2 cellular contexts compared by ENCODE assay signal in the genomic region with DNA sequence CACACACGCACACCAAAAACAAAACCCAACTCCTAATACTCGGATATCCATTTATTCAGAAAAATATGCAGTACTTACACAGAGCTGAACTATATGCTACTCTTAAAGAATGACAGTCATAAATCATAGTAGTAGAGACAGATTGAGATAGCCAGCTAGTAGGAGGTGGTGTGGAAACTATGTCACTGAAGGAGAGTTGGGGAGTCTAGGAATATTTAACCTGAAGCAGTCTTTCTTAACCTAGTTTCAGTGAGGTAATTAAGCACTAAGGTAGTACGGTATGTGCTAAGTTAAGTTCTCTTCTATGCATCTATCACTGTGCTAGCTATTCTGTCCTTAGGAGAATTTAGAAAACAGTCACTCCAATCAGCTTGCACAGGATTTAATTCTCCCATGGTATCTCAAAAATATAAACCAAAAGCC.
TF ChIP-seq lines count a peak whose summit lies in the region.

No MANE protein-coding gene starts in this region.

TF ChIP-seq in SK-N-SH treated with all-trans-retinoic acid at 6 μM for 48 hours, 23 proteins besides CTCF, POLR2A, EP300 and RAD21:
- TF ChIP-seq, protein P1, sequence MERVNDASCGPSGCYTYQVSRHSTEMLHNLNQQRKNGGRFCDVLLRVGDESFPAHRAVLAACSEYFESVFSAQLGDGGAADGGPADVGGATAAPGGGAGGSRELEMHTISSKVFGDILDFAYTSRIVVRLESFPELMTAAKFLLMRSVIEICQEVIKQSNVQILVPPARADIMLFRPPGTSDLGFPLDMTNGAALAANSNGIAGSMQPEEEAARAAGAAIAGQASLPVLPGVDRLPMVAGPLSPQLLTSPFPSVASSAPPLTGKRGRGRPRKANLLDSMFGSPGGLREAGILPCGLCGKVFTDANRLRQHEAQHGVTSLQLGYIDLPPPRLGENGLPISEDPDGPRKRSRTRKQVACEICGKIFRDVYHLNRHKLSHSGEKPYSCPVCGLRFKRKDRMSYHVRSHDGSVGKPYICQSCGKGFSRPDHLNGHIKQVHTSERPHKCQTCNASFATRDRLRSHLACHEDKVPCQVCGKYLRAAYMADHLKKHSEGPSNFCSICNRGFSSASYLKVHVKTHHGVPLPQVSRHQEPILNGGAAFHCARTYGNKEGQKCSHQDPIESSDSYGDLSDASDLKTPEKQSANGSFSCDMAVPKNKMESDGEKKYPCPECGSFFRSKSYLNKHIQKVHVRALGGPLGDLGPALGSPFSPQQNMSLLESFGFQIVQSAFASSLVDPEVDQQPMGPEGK (CRISPR knock-in tag; IDR thresholded peaks at IDR 0.05; ENCODE audit: borderline replicate concordance), result no peak
- no peak for TF ChIP-seq ARNTL (CRISPR knock-in tag; IDR thresholded peaks at IDR 0.05; ENCODE audit: borderline replicate concordance, low read depth)
- TF ChIP-seq, protein P2, sequence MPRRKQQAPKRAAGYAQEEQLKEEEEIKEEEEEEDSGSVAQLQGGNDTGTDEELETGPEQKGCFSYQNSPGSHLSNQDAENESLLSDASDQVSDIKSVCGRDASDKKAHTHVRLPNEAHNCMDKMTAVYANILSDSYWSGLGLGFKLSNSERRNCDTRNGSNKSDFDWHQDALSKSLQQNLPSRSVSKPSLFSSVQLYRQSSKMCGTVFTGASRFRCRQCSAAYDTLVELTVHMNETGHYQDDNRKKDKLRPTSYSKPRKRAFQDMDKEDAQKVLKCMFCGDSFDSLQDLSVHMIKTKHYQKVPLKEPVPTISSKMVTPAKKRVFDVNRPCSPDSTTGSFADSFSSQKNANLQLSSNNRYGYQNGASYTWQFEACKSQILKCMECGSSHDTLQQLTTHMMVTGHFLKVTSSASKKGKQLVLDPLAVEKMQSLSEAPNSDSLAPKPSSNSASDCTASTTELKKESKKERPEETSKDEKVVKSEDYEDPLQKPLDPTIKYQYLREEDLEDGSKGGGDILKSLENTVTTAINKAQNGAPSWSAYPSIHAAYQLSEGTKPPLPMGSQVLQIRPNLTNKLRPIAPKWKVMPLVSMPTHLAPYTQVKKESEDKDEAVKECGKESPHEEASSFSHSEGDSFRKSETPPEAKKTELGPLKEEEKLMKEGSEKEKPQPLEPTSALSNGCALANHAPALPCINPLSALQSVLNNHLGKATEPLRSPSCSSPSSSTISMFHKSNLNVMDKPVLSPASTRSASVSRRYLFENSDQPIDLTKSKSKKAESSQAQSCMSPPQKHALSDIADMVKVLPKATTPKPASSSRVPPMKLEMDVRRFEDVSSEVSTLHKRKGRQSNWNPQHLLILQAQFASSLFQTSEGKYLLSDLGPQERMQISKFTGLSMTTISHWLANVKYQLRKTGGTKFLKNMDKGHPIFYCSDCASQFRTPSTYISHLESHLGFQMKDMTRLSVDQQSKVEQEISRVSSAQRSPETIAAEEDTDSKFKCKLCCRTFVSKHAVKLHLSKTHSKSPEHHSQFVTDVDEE (CRISPR knock-in tag; IDR thresholded peaks at IDR 0.05), result no peak

TF ChIP-seq in SK-N-SH, 30 proteins besides CTCF, POLR2A, EP300 and RAD21 (continued from another document):
- TF ChIP-seq, protein P3, sequence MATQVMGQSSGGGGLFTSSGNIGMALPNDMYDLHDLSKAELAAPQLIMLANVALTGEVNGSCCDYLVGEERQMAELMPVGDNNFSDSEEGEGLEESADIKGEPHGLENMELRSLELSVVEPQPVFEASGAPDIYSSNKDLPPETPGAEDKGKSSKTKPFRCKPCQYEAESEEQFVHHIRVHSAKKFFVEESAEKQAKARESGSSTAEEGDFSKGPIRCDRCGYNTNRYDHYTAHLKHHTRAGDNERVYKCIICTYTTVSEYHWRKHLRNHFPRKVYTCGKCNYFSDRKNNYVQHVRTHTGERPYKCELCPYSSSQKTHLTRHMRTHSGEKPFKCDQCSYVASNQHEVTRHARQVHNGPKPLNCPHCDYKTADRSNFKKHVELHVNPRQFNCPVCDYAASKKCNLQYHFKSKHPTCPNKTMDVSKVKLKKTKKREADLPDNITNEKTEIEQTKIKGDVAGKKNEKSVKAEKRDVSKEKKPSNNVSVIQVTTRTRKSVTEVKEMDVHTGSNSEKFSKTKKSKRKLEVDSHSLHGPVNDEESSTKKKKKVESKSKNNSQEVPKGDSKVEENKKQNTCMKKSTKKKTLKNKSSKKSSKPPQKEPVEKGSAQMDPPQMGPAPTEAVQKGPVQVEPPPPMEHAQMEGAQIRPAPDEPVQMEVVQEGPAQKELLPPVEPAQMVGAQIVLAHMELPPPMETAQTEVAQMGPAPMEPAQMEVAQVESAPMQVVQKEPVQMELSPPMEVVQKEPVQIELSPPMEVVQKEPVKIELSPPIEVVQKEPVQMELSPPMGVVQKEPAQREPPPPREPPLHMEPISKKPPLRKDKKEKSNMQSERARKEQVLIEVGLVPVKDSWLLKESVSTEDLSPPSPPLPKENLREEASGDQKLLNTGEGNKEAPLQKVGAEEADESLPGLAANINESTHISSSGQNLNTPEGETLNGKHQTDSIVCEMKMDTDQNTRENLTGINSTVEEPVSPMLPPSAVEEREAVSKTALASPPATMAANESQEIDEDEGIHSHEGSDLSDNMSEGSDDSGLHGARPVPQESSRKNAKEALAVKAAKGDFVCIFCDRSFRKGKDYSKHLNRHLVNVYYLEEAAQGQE (IDR thresholded peaks at IDR 0.05; ENCODE audit: low read depth, low read length), result no peak
- TF ChIP-seq, protein P4, sequence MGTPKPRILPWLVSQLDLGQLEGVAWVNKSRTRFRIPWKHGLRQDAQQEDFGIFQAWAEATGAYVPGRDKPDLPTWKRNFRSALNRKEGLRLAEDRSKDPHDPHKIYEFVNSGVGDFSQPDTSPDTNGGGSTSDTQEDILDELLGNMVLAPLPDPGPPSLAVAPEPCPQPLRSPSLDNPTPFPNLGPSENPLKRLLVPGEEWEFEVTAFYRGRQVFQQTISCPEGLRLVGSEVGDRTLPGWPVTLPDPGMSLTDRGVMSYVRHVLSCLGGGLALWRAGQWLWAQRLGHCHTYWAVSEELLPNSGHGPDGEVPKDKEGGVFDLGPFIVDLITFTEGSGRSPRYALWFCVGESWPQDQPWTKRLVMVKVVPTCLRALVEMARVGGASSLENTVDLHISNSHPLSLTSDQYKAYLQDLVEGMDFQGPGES (IDR thresholded peaks at IDR 0.05; ENCODE audit: low read depth, low read length), result no peak
- TF ChIP-seq FOXM1 (IDR thresholded peaks at IDR 0.05; ENCODE audit: low read depth) (no peak), CHD2 (IDR thresholded peaks at IDR 0.05; ENCODE audit: low read length, partially characterized antibody) (no peak), GABPA (IDR thresholded peaks at IDR 0.05; ENCODE audit: low read depth) (no peak), SIN3A (IDR thresholded peaks at IDR 0.05; ENCODE audit: borderline replicate concordance, low read depth, low read length) (no peak), TAF1 (IDR thresholded peaks at IDR 0.05; ENCODE audit: borderline replicate concordance, low read depth, low read length) (no peak), NFIC (IDR thresholded peaks at IDR 0.05; ENCODE audit: borderline replicate concordance) (no peak), FOSL2 (IDR thresholded peaks at IDR 0.05; ENCODE audit: borderline replicate concordance, low read depth) (no peak), MXI1 (IDR thresholded peaks at IDR 0.05; ENCODE audit: low read depth, low read length) (no peak), EZH2phosphoT487 (IDR thresholded peaks at IDR 0.05; ENCODE audit: borderline replicate concordance, low read depth) (no peak), RFX5 (IDR thresholded peaks at IDR 0.05; ENCODE audit: low read length) (no peak)
- TF ChIP-seq, protein P5, sequence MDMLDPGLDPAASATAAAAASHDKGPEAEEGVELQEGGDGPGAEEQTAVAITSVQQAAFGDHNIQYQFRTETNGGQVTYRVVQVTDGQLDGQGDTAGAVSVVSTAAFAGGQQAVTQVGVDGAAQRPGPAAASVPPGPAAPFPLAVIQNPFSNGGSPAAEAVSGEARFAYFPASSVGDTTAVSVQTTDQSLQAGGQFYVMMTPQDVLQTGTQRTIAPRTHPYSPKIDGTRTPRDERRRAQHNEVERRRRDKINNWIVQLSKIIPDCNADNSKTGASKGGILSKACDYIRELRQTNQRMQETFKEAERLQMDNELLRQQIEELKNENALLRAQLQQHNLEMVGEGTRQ (IDR thresholded peaks at IDR 0.05; ENCODE audit: borderline replicate concordance, low read depth, low read length), result no peak
